In the genomic region with DNA sequence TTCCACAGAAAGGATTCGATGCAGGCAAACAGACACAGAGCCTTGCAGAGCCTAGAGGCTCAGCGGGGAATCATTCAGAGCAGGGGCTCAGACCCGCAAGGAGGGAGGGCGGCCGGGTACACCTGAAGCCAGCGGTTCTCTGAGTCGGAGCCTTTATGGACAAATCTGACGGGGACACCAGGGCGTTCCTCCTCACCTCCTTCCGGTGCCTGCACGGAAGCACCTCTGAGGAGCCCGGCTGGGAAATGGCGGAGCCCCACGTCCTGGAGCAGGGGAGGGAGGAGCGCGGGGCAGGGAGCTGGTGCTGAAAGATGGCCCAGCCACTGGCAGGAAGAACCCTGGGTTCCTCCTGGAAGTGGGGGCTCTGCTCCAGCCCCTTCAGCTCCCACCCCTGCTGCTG, we compare ENCODE assay signal across 18 cellular contexts.
"Had no signal": no experiment of that assay in that cellular context is flagged by ENCODE, and none has a peak within 500 bp of the region (broad histone marks: within the 10 kb centered on the region; RNA-seq: fewer than 3 reads in every experiment).

No MANE protein-coding gene starts in this region.

- H3K4me3 ChIP-seq: hepatocyte, spleen, testis, tibial nerve, upper lobe of right lung had no signal

- H3K36me3 ChIP-seq: spleen, tibial nerve, upper lobe of right lung had no signal

- FAIRE-seq: endothelial cell of umbilical vein had no signal

- H3K9me3 ChIP-seq: spleen, testis, tibial nerve, upper lobe of right lung had no signal

- H3K27ac ChIP-seq: foreskin keratinocyte, hepatocyte, spleen, testis, tibial nerve, upper lobe of right lung had no signal

- DNase-seq: effector memory CD8-positive, alpha-beta T cell; erythroblast; foreskin keratinocyte; naive thymus-derived CD4-positive, alpha-beta T cell; nephron progenitor cell; posterior cingulate gyrus; spleen; stimulated activated CD4-positive, alpha-beta T cell treated with anti-CD3 and anti-CD28 coated beads, Interleukin-15, amount 100 ng/mL, for 24 hours; stimulated activated CD4-positive, alpha-beta T cell treated with anti-CD3 and anti-CD28 coated beads, Interleukin-2, amount 100 ng/mL, for 24 hours; stimulated activated CD4-positive, alpha-beta T cell treated with anti-CD3 and anti-CD28 coated beads, Interleukin-4, amount 100 ng/mL, for 4 hours; stimulated activated naive B cell treated with anti-CD40 and anti-IgM and Interleukin-4, amounts not matched to agents 10 μg/mL and 1 μg/mL and 100 μg/mL, for 72 hours; stimulated activated naive CD8-positive, alpha-beta T cell treated with anti-CD3 and anti-CD28 coated beads, Interleukin-15, amount 100 ng/mL, for 72 hours; testis; upper lobe of right lung had no signal

- H3K27me3 ChIP-seq: foreskin keratinocyte, hepatocyte, testis, tibial nerve, upper lobe of right lung had no signal

- H3K27me3 Mint-ChIP-seq: stimulated activated naive B cell treated with anti-CD40 and anti-IgM and Interleukin-4, amounts not matched to agents 10 μg/mL and 1 μg/mL and 100 μg/mL, for 72 hours had no signal

- H3K4me3 Mint-ChIP-seq: effector memory CD8-positive, alpha-beta T cell; naive thymus-derived CD4-positive, alpha-beta T cell; nephron progenitor cell; stimulated activated naive B cell treated with anti-CD40 and anti-IgM and Interleukin-4, amounts not matched to agents 10 μg/mL and 1 μg/mL and 100 μg/mL, for 72 hours; stimulated activated naive CD8-positive, alpha-beta T cell treated with anti-CD3 and anti-CD28 coated beads, Interleukin-15, amount 100 ng/mL, for 72 hours had no signal

- H3K4me1 ChIP-seq: foreskin keratinocyte, spleen, upper lobe of right lung had no signal

- H3K36me3 Mint-ChIP-seq: naive thymus-derived CD4-positive, alpha-beta T cell; stimulated activated naive B cell treated with anti-CD40 and anti-IgM and Interleukin-4, amounts not matched to agents 10 μg/mL and 1 μg/mL and 100 μg/mL, for 72 hours had no signal

- H3K4me1 Mint-ChIP-seq: naive thymus-derived CD4-positive, alpha-beta T cell; stimulated activated naive CD8-positive, alpha-beta T cell treated with anti-CD3 and anti-CD28 coated beads, Interleukin-15, amount 100 ng/mL, for 72 hours had no signal

- ATAC-seq: effector memory CD8-positive, alpha-beta T cell; foreskin keratinocyte; naive thymus-derived CD4-positive, alpha-beta T cell; sciatic nerve; stimulated activated naive B cell treated with anti-CD40 and anti-IgM and Interleukin-4, amounts not matched to agents 10 μg/mL and 1 μg/mL and 100 μg/mL, for 72 hours; stimulated activated naive CD8-positive, alpha-beta T cell treated with anti-CD3 and anti-CD28 coated beads, Interleukin-15, amount 100 ng/mL, for 72 hours; upper lobe of right lung had no signal

- H3K27ac Mint-ChIP-seq: effector memory CD8-positive, alpha-beta T cell; naive thymus-derived CD4-positive, alpha-beta T cell; nephron progenitor cell; stimulated activated naive B cell treated with anti-CD40 and anti-IgM and Interleukin-4, amounts not matched to agents 10 μg/mL and 1 μg/mL and 100 μg/mL, for 72 hours had no signal

- H3K9me3 Mint-ChIP-seq: effector memory CD8-positive, alpha-beta T cell; naive thymus-derived CD4-positive, alpha-beta T cell; nephron progenitor cell; stimulated activated naive B cell treated with anti-CD40 and anti-IgM and Interleukin-4, amounts not matched to agents 10 μg/mL and 1 μg/mL and 100 μg/mL, for 72 hours; stimulated activated naive CD8-positive, alpha-beta T cell treated with anti-CD3 and anti-CD28 coated beads, Interleukin-15, amount 100 ng/mL, for 72 hours had no signal
